Comparison of ENCODE assay signal across 1 cellular context in genomic region chr14:23539867-23540469, GRCh38.
TF ChIP-seq lines count a peak whose summit lies in the region.

No MANE protein-coding gene starts in this region.

TF ChIP-seq in K562, 482 proteins besides CTCF, POLR2A, EP300 and RAD21:
- TF ChIP-seq BACH1 (tag; IDR thresholded peaks at IDR 0.05) (no peak), ZC3H4 (CRISPR knock-in tag; IDR thresholded peaks at IDR 0.05; ENCODE audit: borderline replicate concordance) (no peak), DACH1 (IDR thresholded peaks at IDR 0.05; ENCODE audit: partially characterized antibody) (no peak), ZNF140 (CRISPR knock-in tag; IDR thresholded peaks at IDR 0.05) (no peak), ZFX (CRISPR knock-in tag; IDR thresholded peaks at IDR 0.05) (no peak), CAMTA2 (CRISPR knock-in tag; conservative IDR thresholded peaks at IDR 0.05) (no peak), ESRRA (IDR thresholded peaks at IDR 0.05; ENCODE audit: borderline replicate concordance, low read depth) (no peak)
TF ChIP-seq in K562: peak in this region for 0.
